ENCODE assay signal across 18 cellular contexts in genomic region chr10:81725851-81726250, GRCh38.
DNase-seq lines count a peak whose midpoint lies in the region; ATAC-seq and TF ChIP-seq lines count a peak whose summit lies in the region.
"Had no signal": no experiment of that assay in that cellular context is flagged by ENCODE, and none has a peak within 500 bp of the region (broad histone marks: within the 10 kb centered on the region; RNA-seq: fewer than 3 reads in every experiment).

No MANE protein-coding gene starts in this region.

- H3K79me2 ChIP-seq in neural progenitor cell (ENCODE audit: low read depth): no peaks in the 10 kb centered on the region

- no peak for ATAC-seq in stimulated activated naive CD8-positive, alpha-beta T cell treated with anti-CD3 and anti-CD28 coated beads, Interleukin-15, Interleukin-2, amounts not matched to agents 100 U/mL and 50 U/mL, for 24 hours
- ATAC-seq in GM21825 (IDR thresholded peaks at IDR 0.05; ENCODE audit: unreplicated experiment): no peak
- ATAC-seq: HCT116 had no signal

- no peak overlapping the region for H2AFZ ChIP-seq in neural progenitor cell (replicated peaks)

- no peaks in the 10 kb centered on the region for H3K36me3 ChIP-seq in neural progenitor cell
- H3K36me3 ChIP-seq: BLaER1 treated with 17β-estradiol and CSF1 and Interleukin-3, amounts not matched to agents 10 nM and 100 nM had no signal

- H3K27me3 ChIP-seq in neural progenitor cell: no peaks in the 10 kb centered on the region
- H3K27me3 ChIP-seq: BLaER1 treated with 17β-estradiol and CSF1 and Interleukin-3, amounts not matched to agents 10 nM and 100 nM had no signal

- H3K4me3 ChIP-seq in neural progenitor cell: no peak overlapping the region
- H3K4me3 ChIP-seq: BLaER1 treated with 17β-estradiol and CSF1 and Interleukin-3, amounts not matched to agents 10 nM and 100 nM had no signal

- no peaks in the 10 kb centered on the region for H3K27me3 Mint-ChIP-seq in activated naive CD8-positive, alpha-beta T cell
- H3K27me3 Mint-ChIP-seq in activated naive CD8-positive, alpha-beta T cell treated with anti-CD3 and anti-CD28 coated beads for 36 hours: no peaks in the 10 kb centered on the region
- H3K27me3 Mint-ChIP-seq in neural progenitor cell (ENCODE audit: insufficient read depth, low read depth): peaks cover 4% of the 10 kb centered on the region
- H3K27me3 Mint-ChIP-seq: B cell had no signal

- no peaks in the 10 kb centered on the region for H3K9me3 Mint-ChIP-seq in activated naive CD8-positive, alpha-beta T cell (ENCODE audit: low read depth)
- no peaks in the 10 kb centered on the region for H3K9me3 Mint-ChIP-seq in activated naive CD8-positive, alpha-beta T cell treated with anti-CD3 and anti-CD28 coated beads for 36 hours
- peaks cover 3% of the 10 kb centered on the region for H3K9me3 Mint-ChIP-seq in neural progenitor cell

- no peak overlapping the region for H3K4me3 Mint-ChIP-seq in activated naive CD8-positive, alpha-beta T cell
- H3K4me3 Mint-ChIP-seq in activated naive CD8-positive, alpha-beta T cell treated with anti-CD3 and anti-CD28 coated beads for 36 hours: no peak overlapping the region
- no peak overlapping the region for H3K4me3 Mint-ChIP-seq in neural progenitor cell
- H3K4me3 Mint-ChIP-seq: B cell, HFFc6 had no signal

- H3K4me1 ChIP-seq in neural progenitor cell: peaks cover 5% of the 10 kb centered on the region

- no peak overlapping the region for H3K9ac ChIP-seq in neural progenitor cell
- H3K9ac ChIP-seq: BLaER1 treated with 17β-estradiol and CSF1 and Interleukin-3, amounts not matched to agents 10 nM and 100 nM had no signal

- no peak for DNase-seq in activated naive CD8-positive, alpha-beta T cell treated with anti-CD3 and anti-CD28 coated beads for 36 hours
- DNase-seq in left kidney (ENCODE audit: low read depth, low spot score) (peak; percentile 68), neural progenitor cell (ENCODE audit: low spot score) (peak; percentile 53), A172 (ENCODE audit: low spot score) (no peak)
- DNase-seq in stimulated activated naive CD8-positive, alpha-beta T cell treated with anti-CD3 and anti-CD28 coated beads, Interleukin-15, Interleukin-2, amounts not matched to agents 100 U/mL and 50 U/mL, for 24 hours: no peak
- DNase-seq: 8988T, DMS153, DMS79, GDM1, GOT3, H7, HFFc6, IMR-90 had no signal

- H3K4me1 Mint-ChIP-seq in activated naive CD8-positive, alpha-beta T cell (ENCODE audit: low read depth): peaks cover 36% of the 10 kb centered on the region
- H3K4me1 Mint-ChIP-seq in activated naive CD8-positive, alpha-beta T cell treated with anti-CD3 and anti-CD28 coated beads for 36 hours: peaks cover 15% of the 10 kb centered on the region
- H3K4me1 Mint-ChIP-seq in neural progenitor cell: peaks cover 17% of the 10 kb centered on the region

- H3K27ac ChIP-seq in neural progenitor cell: no peak overlapping the region
- H3K27ac ChIP-seq: BLaER1 treated with 17β-estradiol and CSF1 and Interleukin-3, amounts not matched to agents 10 nM and 100 nM had no signal

- peak overlapping the region; percentile 76 for H3K27ac Mint-ChIP-seq in activated naive CD8-positive, alpha-beta T cell
- H3K27ac Mint-ChIP-seq in activated naive CD8-positive, alpha-beta T cell treated with anti-CD3 and anti-CD28 coated beads for 36 hours: no peak overlapping the region
- H3K27ac Mint-ChIP-seq in neural progenitor cell: no peak overlapping the region
- H3K27ac Mint-ChIP-seq: B cell, HFFc6 had no signal

- no peaks in the 10 kb centered on the region for H4K20me1 ChIP-seq in neural progenitor cell (ENCODE audit: low read depth)
- H4K20me1 ChIP-seq: BLaER1 treated with 17β-estradiol and CSF1 and Interleukin-3, amounts not matched to agents 10 nM and 100 nM had no signal

- no peak for TF ChIP-seq CTCF in neural progenitor cell (IDR thresholded peaks at IDR 0.05)

- H3K36me3 Mint-ChIP-seq in activated naive CD8-positive, alpha-beta T cell: peaks cover 7% of the 10 kb centered on the region
- H3K36me3 Mint-ChIP-seq in activated naive CD8-positive, alpha-beta T cell treated with anti-CD3 and anti-CD28 coated beads for 36 hours: peaks cover 2% of the 10 kb centered on the region
- H3K36me3 Mint-ChIP-seq in neural progenitor cell: no peaks in the 10 kb centered on the region

- H3K4me2 ChIP-seq in neural progenitor cell: no peak overlapping the region

- H3K9me3 ChIP-seq in neural progenitor cell (ENCODE audit: low read depth): no peaks in the 10 kb centered on the region
- H3K9me3 ChIP-seq: BLaER1 treated with 17β-estradiol and CSF1 and Interleukin-3, amounts not matched to agents 10 nM and 100 nM had no signal

- H3F3A ChIP-seq in neural progenitor cell (ENCODE audit: low read depth): no peaks in the 10 kb centered on the region

Comparison
In these comparisons a context has a peak if more than half of its experiments do, and no peak if none do; other contexts are left out.
1. DNase-seq: peak in left kidney (single experiment) and neural progenitor cell (single experiment); none in activated naive CD8-positive, alpha-beta T cell treated with anti-CD3 and anti-CD28 coated beads for 36 hours (single experiment), stimulated activated naive CD8-positive, alpha-beta T cell treated with anti-CD3 and anti-CD28 coated beads, Interleukin-15, Interleukin-2, amounts not matched to agents 100 U/mL and 50 U/mL, for 24 hours (single experiment) and A172 (single experiment).